9 cellular contexts compared by ENCODE assay signal in the genomic region with DNA sequence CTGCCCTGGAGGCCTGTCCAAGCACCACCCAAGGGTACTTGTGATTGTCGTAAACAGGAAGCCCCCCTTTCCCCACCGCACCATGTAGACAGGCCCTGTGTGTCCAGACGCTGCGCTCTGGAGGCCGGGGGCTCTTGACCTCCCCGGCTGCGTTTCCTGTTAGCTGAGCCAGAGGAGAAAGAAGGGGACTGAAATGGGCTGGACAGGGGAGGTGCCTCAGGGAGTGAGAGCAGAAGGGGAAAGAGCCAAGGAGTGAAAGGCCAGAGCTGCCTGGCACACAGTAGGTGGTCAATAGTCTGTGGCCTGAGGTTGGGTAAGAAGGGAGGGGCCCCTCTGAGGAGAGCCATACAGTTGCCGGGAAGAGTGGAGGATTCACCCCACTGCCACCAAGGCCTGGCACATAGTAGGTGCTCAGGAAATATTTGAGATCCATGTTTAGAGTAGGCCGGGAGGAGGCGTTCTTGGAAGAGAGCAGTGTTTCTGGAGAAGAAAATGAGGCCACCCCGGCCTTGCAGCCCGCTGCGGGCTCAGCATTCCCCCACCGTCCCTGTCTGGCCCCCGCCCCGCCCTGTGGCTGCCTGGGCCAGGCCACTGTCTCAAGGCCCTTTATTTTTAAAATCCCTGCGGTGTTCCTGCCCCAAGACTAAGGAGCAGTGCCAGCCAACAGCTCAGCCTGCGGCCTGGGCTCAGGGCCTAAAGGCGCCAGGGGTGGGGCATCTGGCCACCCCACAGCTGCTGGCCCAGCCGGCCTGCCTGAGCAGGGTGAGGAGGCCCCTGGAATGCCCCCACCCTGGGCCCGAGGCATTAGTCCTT. TPM values are rescaled to one million over a fixed set of nuclear protein-coding genes. Genes with fewer than 3 reads are reported as not detected.
DNase-seq lines count a peak whose midpoint lies in the region; ATAC-seq, FAIRE-seq and TF ChIP-seq lines count a peak whose summit lies in the region.
"Had no signal": no experiment of that assay in that cellular context is flagged by ENCODE, and none has a peak within 500 bp of the region (broad histone marks: within the 10 kb centered on the region; RNA-seq: fewer than 3 reads in every experiment).

No MANE protein-coding gene starts in this region.

- TF ChIP-seq CTCF in pancreas (IDR thresholded peaks at IDR 0.05): no peak

- peaks cover 25 to 57% (median 35%) of the 10 kb centered on the region in 10 experiments for H3K4me1 ChIP-seq in BLaER1 treated with 17β-estradiol and CSF1 and Interleukin-3, amounts not matched to agents 10 nM and 100 nM
- H3K4me1 ChIP-seq in pancreas: peaks cover 40 to 51% (median 44%) of the 10 kb centered on the region in 3 donors

- peak overlapping the region in 7 of 11 experiments; percentile 4 to 65 (median 44); a peak in 7 of 22 replicates for H3K9ac ChIP-seq in BLaER1 treated with 17β-estradiol and CSF1 and Interleukin-3, amounts not matched to agents 10 nM and 100 nM

- no peak for FAIRE-seq in pancreas (lab: Jason Lieb, UNC)

- DNase-seq in amygdala (lab: John Stamatoyannopoulos, UW) (peak in 41 of 56 donors; percentile 26 to 84 (median 56)), cardiac septum (ENCODE audit: low spot score) (peak; percentile 78), pancreas (peak; percentile 77 to 91 (median 87)), NCI-H2227 (lab: John Stamatoyannopoulos, UW; ENCODE audit: unreplicated experiment) (no peak), COLO668 (lab: John Stamatoyannopoulos, UW; ENCODE audit: unreplicated experiment) (no peak), Kasumi-1 (lab: John Stamatoyannopoulos, UW) (no peak)
- no peak for DNase-seq in stimulated activated CD4-positive, alpha-beta T cell treated with anti-CD3 and anti-CD28 coated beads, Interleukin-2, amount 100 ng/mL, for 24 hours

- H3K9me3 ChIP-seq in BLaER1 treated with 17β-estradiol and CSF1 and Interleukin-3, amounts not matched to agents 10 nM and 100 nM (replicated peaks in 1 of 11): no peaks in the 10 kb centered on the region
- H3K9me3 ChIP-seq in pancreas: no peaks in the 10 kb centered on the region

- WGBS in pancreas, 2 donors: 24 to 29% methylated on average over 21 of the region's 21 CpGs

- peak; percentile 59 to 72 (median 64) for ATAC-seq in pancreas

- H3K27ac ChIP-seq in BLaER1 treated with 17β-estradiol and CSF1 and Interleukin-3, amounts not matched to agents 10 nM and 100 nM: peak overlapping the region in 4 of 11 experiments; percentile 14 to 42 (median 32); a peak in 5 of 22 replicates
- H3K27ac ChIP-seq in pancreas: peak overlapping the region; percentile 88 to 96 (median 91)

- intact Hi-C loops in cardiac septum (cut with DNase I): loop anchor here (2.0 kb wide), 1 partner anchor 14 kb away; a partner anchor contains a TSS
- intact Hi-C loops in pancreas (cut with DNase I): loop anchor here in 1 of 3 donors (10.0 kb wide), 2 partner anchors 48 to 138 kb away; a partner anchor contains a TSS

- H3K36me3 ChIP-seq in BLaER1 treated with 17β-estradiol and CSF1 and Interleukin-3, amounts not matched to agents 10 nM and 100 nM: no peaks in the 10 kb centered on the region
- H3K36me3 ChIP-seq in pancreas: no peaks in the 10 kb centered on the region

- peaks cover 0 to 4% (median 0%) of the 10 kb centered on the region in 11 experiments; a peak in 1 of 22 replicates for H3K27me3 ChIP-seq in BLaER1 treated with 17β-estradiol and CSF1 and Interleukin-3, amounts not matched to agents 10 nM and 100 nM
- H3K27me3 ChIP-seq in pancreas: no peaks in the 10 kb centered on the region

- peak overlapping the region; percentile 47 to 82 (median 67); a peak in 21 of 22 replicates for H3K4me2 ChIP-seq in BLaER1 treated with 17β-estradiol and CSF1 and Interleukin-3, amounts not matched to agents 10 nM and 100 nM

- no peak overlapping the region for H3K4me3 ChIP-seq in BLaER1 treated with 17β-estradiol and CSF1 and Interleukin-3, amounts not matched to agents 10 nM and 100 nM
- no peak overlapping the region for H3K4me3 ChIP-seq in pancreas

- H4K20me1 ChIP-seq in BLaER1 treated with 17β-estradiol and CSF1 and Interleukin-3, amounts not matched to agents 10 nM and 100 nM: no peaks in the 10 kb centered on the region

RNA-seq across cellular contexts. Expression of a gene that starts 13.6 kb away (rescaled TPM):
- 18.8 TPM for total RNA-seq in cardiac septum
- 100 to 1,000 TPM in 2 of 6 donors, 10 to 100 TPM in 4; 68.8 to 139 (median 96.1) TPM for total RNA-seq in pancreas
- 10 to 100 TPM; 78.2 to 79.0 TPM for polyA plus RNA-seq in pancreas

RNA-seq across cellular contexts. Expression of a gene that starts 27.4 kb away (rescaled TPM):
- total RNA-seq in cardiac septum (6.0 TPM), pancreas (10 to 100 TPM in 4 of 6 donors, 1 to 10 TPM in 2; 9.9 to 20.6 (median 11.5) TPM)
- 10 to 100 TPM; 29.9 to 30.2 TPM for polyA plus RNA-seq in pancreas

RNA-seq across cellular contexts. Expression of a gene that starts 33.2 kb away (rescaled TPM):
- total RNA-seq in cardiac septum (not detected), pancreas (10 to 100 TPM; 16.0 to 99.5 (median 40.9) TPM)
- polyA plus RNA-seq in pancreas: 10 to 100 TPM; 26.2 to 61.7 TPM
- total RNA-seq: activated CD8-positive, alpha-beta memory T cell treated with anti-CD3 and anti-CD28 coated beads for 36 hours had no signal

Comparison
In these comparisons a context has a peak if more than half of its experiments do, and no peak if none do; other contexts are left out.
1. DNase-seq: peak in amygdala (41 of 56), cardiac septum (single experiment) and pancreas (6 of 6); none in NCI-H2227 (single experiment), COLO668 (single experiment), stimulated activated CD4-positive, alpha-beta T cell treated with anti-CD3 and anti-CD28 coated beads, Interleukin-2, amount 100 ng/mL, for 24 hours (0 of 2) and Kasumi-1 (0 of 2).
2. RNA of a gene that starts 33.2 kb away (total RNA-seq): 16.0 to 99.5 TPM in pancreas; not detected in cardiac septum (single experiment); every median in the first group is over 10 times any median in the second.